In the genomic region with DNA sequence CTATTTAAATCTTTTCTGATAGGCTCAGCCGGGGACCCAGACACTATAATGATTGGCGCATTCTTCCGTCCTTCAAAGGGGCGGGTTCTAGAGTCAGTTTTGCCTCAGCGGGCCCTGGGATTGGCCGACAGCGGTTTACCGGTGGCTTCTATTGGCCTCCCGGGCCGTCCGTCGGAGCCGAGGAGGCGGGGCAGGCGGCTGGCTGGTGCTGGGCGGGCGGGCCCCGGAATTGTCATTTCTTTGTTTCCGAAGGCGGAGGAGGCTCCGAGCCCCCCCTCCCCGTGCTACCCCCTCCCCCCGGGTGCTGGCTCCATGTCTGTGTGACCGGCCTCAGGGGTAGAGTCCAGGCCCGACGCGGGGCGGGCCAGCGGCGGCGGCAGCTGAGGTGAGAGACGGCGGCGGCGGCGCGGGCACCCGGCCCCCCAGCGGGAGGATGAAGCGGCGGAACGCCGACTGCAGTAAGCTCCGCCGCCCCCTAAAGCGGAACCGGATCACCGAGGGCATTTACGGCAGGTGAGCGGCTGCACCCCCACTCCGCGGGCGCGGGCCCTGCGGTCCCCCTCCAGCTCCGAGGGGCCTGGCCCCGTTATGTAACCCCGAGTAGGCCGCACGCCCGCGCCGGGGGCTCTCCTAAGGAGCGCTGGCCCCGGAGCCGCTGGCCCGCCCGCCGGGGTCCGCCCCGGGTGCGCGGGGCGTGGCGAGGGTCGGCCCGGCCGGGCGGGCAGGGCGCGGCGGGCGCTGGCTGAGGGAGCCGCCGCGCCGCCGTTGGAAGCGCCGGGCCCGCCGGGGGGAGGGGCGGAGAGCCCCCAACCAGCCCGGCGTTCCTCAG, we compare ENCODE assay signal across 8 cellular contexts. TPM values are rescaled to one million over a fixed set of nuclear protein-coding genes. Genes with fewer than 3 reads are reported as not detected.
DNase-seq lines count a peak whose midpoint lies in the region; ATAC-seq and TF ChIP-seq lines count a peak whose summit lies in the region.

A gene with protein sequence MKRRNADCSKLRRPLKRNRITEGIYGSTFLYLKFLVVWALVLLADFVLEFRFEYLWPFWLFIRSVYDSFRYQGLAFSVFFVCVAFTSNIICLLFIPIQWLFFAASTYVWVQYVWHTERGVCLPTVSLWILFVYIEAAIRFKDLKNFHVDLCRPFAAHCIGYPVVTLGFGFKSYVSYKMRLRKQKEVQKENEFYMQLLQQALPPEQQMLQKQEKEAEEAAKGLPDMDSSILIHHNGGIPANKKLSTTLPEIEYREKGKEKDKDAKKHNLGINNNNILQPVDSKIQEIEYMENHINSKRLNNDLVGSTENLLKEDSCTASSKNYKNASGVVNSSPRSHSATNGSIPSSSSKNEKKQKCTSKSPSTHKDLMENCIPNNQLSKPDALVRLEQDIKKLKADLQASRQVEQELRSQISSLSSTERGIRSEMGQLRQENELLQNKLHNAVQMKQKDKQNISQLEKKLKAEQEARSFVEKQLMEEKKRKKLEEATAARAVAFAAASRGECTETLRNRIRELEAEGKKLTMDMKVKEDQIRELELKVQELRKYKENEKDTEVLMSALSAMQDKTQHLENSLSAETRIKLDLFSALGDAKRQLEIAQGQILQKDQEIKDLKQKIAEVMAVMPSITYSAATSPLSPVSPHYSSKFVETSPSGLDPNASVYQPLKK (plus strand): TSS at position 232 of the 829 bp plus-strand sequence. CDS start 202 bp downstream, at position 434.

- POLR2A ChIA-PET in activated CD4-positive, alpha-beta memory T cell treated with anti-CD3 and anti-CD28 coated beads for 36 hours (lab: Charles Lee) = interaction anchor here (0.6 to 1.1 kb wide), 10 partner anchors 21 to 1892 kb away, joined by 3 to 6 read pairs (median 4); a partner anchor contains a TSS

- H3K4me3 ChIP-seq in left lung = peak within 1 kb of the TSS; percentile 84 to 89

- H3K27ac ChIP-seq in C4-2B (peak within 1 kb of the TSS; percentile 79), left lung (peak within 1 kb of the TSS; percentile 84 to 94)

- H3K4me1 ChIP-seq in left lung = peaks cover 19 to 52% of the 10 kb centered on the region in 2 donors

- H3K27me3 Mint-ChIP-seq in activated CD4-positive, alpha-beta memory T cell treated with anti-CD3 and anti-CD28 coated beads for 36 hours = no peaks in the 10 kb centered on the region

- H3K4me1 Mint-ChIP-seq in activated CD4-positive, alpha-beta memory T cell treated with anti-CD3 and anti-CD28 coated beads for 36 hours (ENCODE audit: low read depth) = peaks cover 44% of the 10 kb centered on the region

- no peaks in the 10 kb centered on the region for H3K27me3 ChIP-seq in left lung

- TF ChIP-seq CTCF in C4-2B (conservative IDR thresholded peaks at IDR 0.05) (no peak), left lung (IDR thresholded peaks at IDR 0.05) (no peak)

- intact Hi-C loops in activated CD4-positive, alpha-beta memory T cell treated with anti-CD3 and anti-CD28 coated beads for 36 hours (cut with micrococcal nuclease) = loop anchor here (2.0 to 5.0 kb wide), 4 partner anchors 42 to 801 kb away; a partner anchor contains a TSS
- intact Hi-C loops in left lung (cut with DNase I) = no loop called here

- ATAC-seq in GM19452 (IDR thresholded peaks at IDR 0.05; ENCODE audit: unreplicated experiment) (peak; percentile 82), HG03575 (IDR thresholded peaks at IDR 0.05; ENCODE audit: extremely low read depth, insufficient number of reproducible peaks, low FRiP score, unreplicated experiment) (peak; percentile 41), left lung (peak; percentile 97)

- H3K36me3 ChIP-seq in left lung = no peaks in the 10 kb centered on the region

- no peaks in the 10 kb centered on the region for H3K9me3 Mint-ChIP-seq in activated CD4-positive, alpha-beta memory T cell treated with anti-CD3 and anti-CD28 coated beads for 36 hours

- H3K4me3 Mint-ChIP-seq in activated CD4-positive, alpha-beta memory T cell treated with anti-CD3 and anti-CD28 coated beads for 36 hours = peak within 1 kb of the TSS; percentile 98

- peak within 1 kb of the TSS; percentile 98 for H3K27ac Mint-ChIP-seq in activated CD4-positive, alpha-beta memory T cell treated with anti-CD3 and anti-CD28 coated beads for 36 hours

- peak; percentile 93 for DNase-seq in NCI-H82 treated with DMSO at 0.1 percent for 48 hours (lab: John Stamatoyannopoulos, UW; ENCODE audit: unreplicated experiment)
- DNase-seq in activated CD4-positive, alpha-beta memory T cell treated with anti-CD3 and anti-CD28 coated beads for 36 hours = peak; percentile 98
- peak; percentile 90 to 96 for DNase-seq in dermis microvascular lymphatic vessel endothelial cell (ENCODE audit: low read depth in 2 of 2)
- peak; percentile 94 to 95 for DNase-seq in left lung
- DNase-seq in stimulated activated CD4-positive, alpha-beta T cell treated with anti-CD3 and anti-CD28 coated beads, Interleukin-2, amount 100 ng/mL, for 4 hours (ENCODE audit: low read depth) = peak; percentile 95

- CTCF ChIA-PET in activated CD4-positive, alpha-beta memory T cell treated with anti-CD3 and anti-CD28 coated beads for 36 hours (lab: Charles Lee) = interaction anchor here (0.7 to 1.5 kb wide), 2 partner anchors 56 to 73 kb away, joined by 3 to 4 read pairs; no protein-coding TSS in a partner anchor

- no peaks in the 10 kb centered on the region for H3K9me3 ChIP-seq in left lung

- peaks cover 2% of the 10 kb centered on the region for H3K36me3 Mint-ChIP-seq in activated CD4-positive, alpha-beta memory T cell treated with anti-CD3 and anti-CD28 coated beads for 36 hours

RNA-seq across cellular contexts. Expression of the gene that starts here (rescaled TPM):
- 10 to 100 TPM; 11.0 to 11.4 TPM for total RNA-seq in activated CD4-positive, alpha-beta memory T cell treated with anti-CD3 and anti-CD28 coated beads for 36 hours
- total RNA-seq in dermis microvascular lymphatic vessel endothelial cell (16.8 and 19.7 TPM in 2 replicates), left lung (10 to 100 TPM; 18.8 to 20.2 TPM)

Comparison
In these comparisons a context has a peak if more than half of its experiments do, and no peak if none do; other contexts are left out.
1. Peak in every context shown above with its lines: DNase-seq, ATAC-seq, H3K4me3 ChIP-seq and H3K27ac ChIP-seq.
2. ATAC-seq: peak in every context shown above with its lines; median percentile 97 in left lung; 82 in GM19452; 41 in HG03575.